In the genomic region with DNA sequence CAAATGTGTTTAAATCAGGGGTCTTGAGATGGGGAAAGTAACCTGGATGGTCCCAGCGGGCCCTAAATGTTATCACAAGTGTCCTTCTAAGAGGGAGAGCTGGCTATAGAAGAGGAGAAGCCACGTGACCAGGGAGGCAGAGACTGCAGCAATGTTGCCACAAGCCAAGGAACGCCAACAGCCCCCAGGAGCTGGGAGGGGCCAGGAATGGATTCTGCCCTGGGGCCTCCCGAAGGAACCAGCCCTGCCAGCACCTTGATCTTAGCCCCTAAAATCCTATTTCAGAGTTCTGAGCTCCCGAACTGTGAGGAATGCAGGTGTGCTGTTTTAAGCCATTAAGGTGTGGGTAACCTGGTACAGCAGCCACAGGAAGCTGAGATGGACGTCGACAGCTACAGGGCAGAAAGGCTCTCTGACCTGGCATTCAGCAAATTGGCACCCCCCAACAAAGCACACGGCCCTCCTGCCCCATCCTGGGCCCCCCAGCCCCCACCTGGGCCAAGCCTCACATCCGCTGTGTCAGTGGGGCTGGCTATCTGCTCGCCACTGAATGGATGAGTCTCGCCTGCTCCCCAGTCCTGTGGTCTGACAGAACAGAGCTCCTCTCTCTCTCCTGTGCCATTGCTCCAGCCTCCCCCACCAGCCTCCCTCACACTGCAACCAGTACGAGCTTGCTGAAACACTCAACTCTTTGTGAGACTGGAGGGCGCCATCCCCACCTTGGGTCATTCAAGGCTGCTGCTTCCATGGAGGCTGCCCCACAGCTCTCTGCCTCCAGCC, we compare ENCODE assay signal across 12 cellular contexts.
A peak's percentile ranks its signal among the peaks of the same experiment; 100 is the strongest.
DNase-seq lines count a peak whose midpoint lies in the region; ATAC-seq and TF ChIP-seq lines count a peak whose summit lies in the region.
"Had no signal": no experiment of that assay in that cellular context is flagged by ENCODE, and none has a peak within 500 bp of the region (broad histone marks: within the 10 kb centered on the region; RNA-seq: fewer than 3 reads in every experiment).

No MANE protein-coding gene starts in this region.

- TF ChIP-seq CTCF in Peyer's patch (IDR thresholded peaks at IDR 0.05) (no peak), endodermal cell (conservative IDR thresholded peaks at IDR 0.05) (no peak), mucosa of descending colon (IDR thresholded peaks at IDR 0.05) (no peak), suprapubic skin (IDR thresholded peaks at IDR 0.05) (no peak)

- intact Hi-C loops in mucosa of descending colon (cut with DNase I, micrococcal nuclease): no loop called here

- H3K9ac ChIP-seq in endodermal cell (ENCODE audit: extremely low read depth, low read length, poor library complexity, severe bottlenecking): no peak overlapping the region
- H3K9ac ChIP-seq: KMS-11 had no signal

- no peaks in the 10 kb centered on the region for H3K9me3 ChIP-seq in Peyer's patch
- no peaks in the 10 kb centered on the region for H3K9me3 ChIP-seq in endodermal cell (ENCODE audit: control insufficient read depth, low read length)
- H3K9me3 ChIP-seq in mucosa of descending colon: no peaks in the 10 kb centered on the region
- no peaks in the 10 kb centered on the region for H3K9me3 ChIP-seq in suprapubic skin
- H3K9me3 ChIP-seq: Caco-2 had no signal

- DNase-seq in Peyer's patch (peak in 2 of 3 donors; percentile 21 to 39), endodermal cell (peak; percentile 43), mucosa of descending colon (peak in 2 of 3 donors; percentile 13 to 39), suprapubic skin (ENCODE audit: low spot score in 2 of 2) (peak in 1 of 2 donors; percentile 57), NCI-H2107 (lab: John Stamatoyannopoulos, UW) (no peak), UCSD-AML1 (lab: John Stamatoyannopoulos, UW; ENCODE audit: unreplicated experiment) (no peak), COLO829 (ENCODE audit: low spot score) (no peak)
- DNase-seq: NCI-H2081, T-helper 17 cell had no signal

- no peaks in the 10 kb centered on the region for H3K36me3 Mint-ChIP-seq in endodermal cell (ENCODE audit: low read depth)

- no peak for ATAC-seq in mucosa of descending colon
- no peak for ATAC-seq in HG02588 (IDR thresholded peaks at IDR 0.05; ENCODE audit: unreplicated experiment)
- ATAC-seq: T-helper 17 cell had no signal

- H3K9me3 Mint-ChIP-seq in endodermal cell: no peaks in the 10 kb centered on the region

- H3K36me3 ChIP-seq in Peyer's patch (no peaks in the 10 kb centered on the region), endodermal cell (ENCODE audit: control insufficient read depth, insufficient read depth, low read length) (no peaks in the 10 kb centered on the region), mucosa of descending colon (ENCODE audit: low read depth) (no peaks in the 10 kb centered on the region), suprapubic skin (no peaks in the 10 kb centered on the region)

- H3K4me1 Mint-ChIP-seq in endodermal cell: no peaks in the 10 kb centered on the region
- H3K4me1 Mint-ChIP-seq: T-helper 17 cell had no signal

- H3K27ac ChIP-seq in Peyer's patch: peak overlapping the region in 3 of 4 donors; percentile 46 to 81 (median 72)
- no peak overlapping the region for H3K27ac ChIP-seq in endodermal cell (ENCODE audit: low read depth, low read length)
- H3K27ac ChIP-seq in suprapubic skin: peak overlapping the region; percentile 50
- H3K27ac ChIP-seq: KMS-11 had no signal

- no peak overlapping the region for H3K4me3 ChIP-seq in Peyer's patch
- H3K4me3 ChIP-seq in endodermal cell (ENCODE audit: low read length): no peak overlapping the region
- H3K4me3 ChIP-seq in mucosa of descending colon: no peak overlapping the region
- no peak overlapping the region for H3K4me3 ChIP-seq in suprapubic skin

- 85 to 91% methylated on average over 10 to 13 of the region's 13 CpGs for WGBS in endodermal cell (ENCODE audit: insufficient coverage in 1 of 2, insufficient read length in 1 of 2), 2 experiments
- 62% methylated on average over 12 of the region's 13 CpGs for WGBS in suprapubic skin

- no peak for TF ChIP-seq EP300 in suprapubic skin (IDR thresholded peaks at IDR 0.05)

- TF ChIP-seq POLR2A in Peyer's patch (IDR thresholded peaks at IDR 0.05) (no peak), suprapubic skin (IDR thresholded peaks at IDR 0.05) (no peak)

- H3K27me3 ChIP-seq in Peyer's patch (no peaks in the 10 kb centered on the region), endodermal cell (ENCODE audit: control insufficient read depth, insufficient read depth, low read length, poor library complexity, severe bottlenecking) (no peaks in the 10 kb centered on the region), suprapubic skin (peaks cover 15% of the 10 kb centered on the region)

- peaks cover 0 to 18% (median 0%) of the 10 kb centered on the region in 4 donors for H3K4me1 ChIP-seq in Peyer's patch
- H3K4me1 ChIP-seq in endodermal cell (ENCODE audit: control insufficient read depth, insufficient read depth, low read length): no peaks in the 10 kb centered on the region
- H3K4me1 ChIP-seq in mucosa of descending colon (ENCODE audit: low read depth): no peaks in the 10 kb centered on the region
- H3K4me1 ChIP-seq in suprapubic skin: peaks cover 53% of the 10 kb centered on the region

- H3K27me3 Mint-ChIP-seq in endodermal cell (ENCODE audit: insufficient read depth): no peaks in the 10 kb centered on the region

- no peak overlapping the region for H3K27ac Mint-ChIP-seq in endodermal cell
- H3K27ac Mint-ChIP-seq: T-helper 17 cell had no signal

- H3K4me3 Mint-ChIP-seq in endodermal cell: no peak overlapping the region
- H3K4me3 Mint-ChIP-seq: T-helper 17 cell had no signal

Comparison
In these comparisons a context has a peak if more than half of its experiments do, and no peak if none do; other contexts are left out.
1. DNase-seq: peak in Peyer's patch (2 of 3), endodermal cell (single experiment) and mucosa of descending colon (2 of 3); none in NCI-H2107 (single experiment), UCSD-AML1 (single experiment) and COLO829 (single experiment).